1 cellular context compared by ENCODE assay signal in the genomic region with DNA sequence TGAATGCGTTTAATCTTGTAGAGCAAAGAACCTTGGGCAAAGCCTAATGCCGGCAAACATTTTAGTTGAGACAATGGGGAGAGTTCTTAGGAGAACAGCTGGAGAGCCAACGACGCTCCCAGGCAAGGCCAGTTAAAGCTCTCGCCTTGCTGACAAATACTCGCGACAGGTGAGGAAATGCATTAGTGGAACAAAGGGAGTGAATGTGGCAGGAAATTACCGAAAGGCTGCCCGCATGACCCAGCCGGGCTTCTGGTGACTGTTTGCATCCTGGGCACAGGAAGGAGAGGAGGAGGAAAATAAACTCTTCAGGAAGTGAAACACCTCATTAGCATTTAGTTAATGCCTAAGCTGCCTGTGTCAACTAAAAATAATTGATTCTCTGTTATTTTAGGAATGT.
TF ChIP-seq lines count a peak whose summit lies in the region.

No MANE protein-coding gene starts in this region.

TF ChIP-seq in SK-N-SH treated with all-trans-retinoic acid at 6 μM for 48 hours, 23 proteins besides CTCF, POLR2A, EP300 and RAD21 (continued from another document):
- TF ChIP-seq, protein P1, sequence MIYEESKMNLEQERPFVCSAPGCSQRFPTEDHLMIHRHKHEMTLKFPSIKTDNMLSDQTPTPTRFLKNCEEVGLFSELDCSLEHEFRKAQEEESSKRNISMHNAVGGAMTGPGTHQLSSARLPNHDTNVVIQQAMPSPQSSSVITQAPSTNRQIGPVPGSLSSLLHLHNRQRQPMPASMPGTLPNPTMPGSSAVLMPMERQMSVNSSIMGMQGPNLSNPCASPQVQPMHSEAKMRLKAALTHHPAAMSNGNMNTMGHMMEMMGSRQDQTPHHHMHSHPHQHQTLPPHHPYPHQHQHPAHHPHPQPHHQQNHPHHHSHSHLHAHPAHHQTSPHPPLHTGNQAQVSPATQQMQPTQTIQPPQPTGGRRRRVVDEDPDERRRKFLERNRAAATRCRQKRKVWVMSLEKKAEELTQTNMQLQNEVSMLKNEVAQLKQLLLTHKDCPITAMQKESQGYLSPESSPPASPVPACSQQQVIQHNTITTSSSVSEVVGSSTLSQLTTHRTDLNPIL (CRISPR knock-in tag; IDR thresholded peaks at IDR 0.05; ENCODE audit: low read depth), result no peak
- TF ChIP-seq, protein P2, sequence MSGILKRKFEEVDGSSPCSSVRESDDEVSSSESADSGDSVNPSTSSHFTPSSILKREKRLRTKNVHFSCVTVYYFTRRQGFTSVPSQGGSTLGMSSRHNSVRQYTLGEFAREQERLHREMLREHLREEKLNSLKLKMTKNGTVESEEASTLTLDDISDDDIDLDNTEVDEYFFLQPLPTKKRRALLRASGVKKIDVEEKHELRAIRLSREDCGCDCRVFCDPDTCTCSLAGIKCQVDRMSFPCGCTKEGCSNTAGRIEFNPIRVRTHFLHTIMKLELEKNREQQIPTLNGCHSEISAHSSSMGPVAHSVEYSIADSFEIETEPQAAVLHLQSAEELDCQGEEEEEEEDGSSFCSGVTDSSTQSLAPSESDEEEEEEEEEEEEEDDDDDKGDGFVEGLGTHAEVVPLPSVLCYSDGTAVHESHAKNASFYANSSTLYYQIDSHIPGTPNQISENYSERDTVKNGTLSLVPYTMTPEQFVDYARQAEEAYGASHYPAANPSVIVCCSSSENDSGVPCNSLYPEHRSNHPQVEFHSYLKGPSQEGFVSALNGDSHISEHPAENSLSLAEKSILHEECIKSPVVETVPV (CRISPR knock-in tag; IDR thresholded peaks at IDR 0.05), result no peak
- TF ChIP-seq TCF4 (CRISPR knock-in tag; IDR thresholded peaks at IDR 0.05; ENCODE audit: borderline replicate concordance), result no peak
